In genomic region chr17:79269620-79270019, GRCh38 we compare ENCODE assay signal across 27 cellular contexts.
"Had no signal": no experiment of that assay in that cellular context is flagged by ENCODE, and none has a peak within 500 bp of the region (broad histone marks: within the 10 kb centered on the region; RNA-seq: fewer than 3 reads in every experiment).

No MANE protein-coding gene starts in this region.

- ATAC-seq: activated T-cell treated with anti-CD3 and anti-CD28 coated beads, Interleukin-2, amount 50 U/mL, for 4 hours; K562; SK-N-SH treated with all-trans-retinoic acid at 6 μM for 48 hours; T-helper 17 cell had no signal

- H3K27ac Mint-ChIP-seq: activated B cell treated with CpG ODN at 0.5 μM for 24 hours; activated CD4-positive, alpha-beta memory T cell treated with anti-CD3 and anti-CD28 coated beads for 36 hours; activated CD4-positive, alpha-beta T cell treated with anti-CD3 and anti-CD28 coated beads, Interleukin-2, amount 10 ng/mL, durations not matched to agents 7 days and 5 days; activated naive CD8-positive, alpha-beta T cell; T-helper 17 cell had no signal

- H3K9me3 ChIP-seq: Peyer's patch, SJCRH30 had no signal

- H3K4me3 ChIP-seq: cardiac muscle cell, K562, Peyer's patch, SJCRH30 had no signal

- H3K4me1 Mint-ChIP-seq: activated B cell treated with CpG ODN at 0.5 μM for 24 hours; activated CD4-positive, alpha-beta T cell treated with anti-CD3 and anti-CD28 coated beads, Interleukin-2, amount 10 ng/mL, durations not matched to agents 7 days and 5 days; T-helper 17 cell had no signal

- H3K36me3 Mint-ChIP-seq: activated CD4-positive, alpha-beta memory T cell treated with anti-CD3 and anti-CD28 coated beads for 36 hours; activated naive CD8-positive, alpha-beta T cell had no signal

- H3K4me1 ChIP-seq: Peyer's patch, SJCRH30 had no signal

- H3K4me3 Mint-ChIP-seq: activated B cell treated with CpG ODN at 0.5 μM for 24 hours; activated CD4-positive, alpha-beta memory T cell treated with anti-CD3 and anti-CD28 coated beads for 36 hours; activated CD4-positive, alpha-beta T cell treated with anti-CD3 and anti-CD28 coated beads, Interleukin-2, amount 10 ng/mL, durations not matched to agents 7 days and 5 days; activated naive CD8-positive, alpha-beta T cell; activated T-cell treated with anti-CD3 and anti-CD28 coated beads, Interleukin-2, amount 50 U/mL, for 4 hours; T-helper 17 cell had no signal

- H3K27ac ChIP-seq: brain microvascular endothelial cell, cardiac muscle cell, Peyer's patch, RWPE1, SJCRH30 had no signal

- H3K36me3 ChIP-seq: brain microvascular endothelial cell, cardiac muscle cell, Peyer's patch, SJCRH30 had no signal

- DNase-seq: activated B cell treated with CpG ODN at 0.5 μM for 24 hours; activated CD4-positive, alpha-beta memory T cell treated with anti-CD3 and anti-CD28 coated beads for 36 hours; activated CD4-positive, alpha-beta T cell treated with anti-CD3 and anti-CD28 coated beads, Interleukin-2, amount 10 ng/mL, durations not matched to agents 7 days and 5 days; activated CD8-positive, alpha-beta memory T cell treated with anti-CD3 and anti-CD28 coated beads for 24 hours; activated effector memory CD4-positive, alpha-beta T cell treated with anti-CD3 and anti-CD28 coated beads, Interleukin-2, amount 50 U/mL, for 16 hours; activated naive CD4-positive, alpha-beta T cell treated with Interleukin-2 at 50 U/mL for 16 hours; activated T-cell treated with anti-CD3 and anti-CD28 coated beads, Interleukin-2, amount 50 U/mL, for 4 hours; amygdala; brain microvascular endothelial cell; cerebellar nuclear complex; Karpas-422; MM.1S; NCI-H1105; NCI-H1930; NCI-H2107; NCI-H510A treated with DMSO at 0.1 percent for 48 hours; Peyer's patch; Right ventricle myocardium superior; SJCRH30; SW 1271; T-helper 17 cell; T-helper 9 cell had no signal

- H3K9me3 Mint-ChIP-seq: activated B cell treated with CpG ODN at 0.5 μM for 24 hours; activated CD4-positive, alpha-beta memory T cell treated with anti-CD3 and anti-CD28 coated beads for 36 hours; activated CD4-positive, alpha-beta T cell treated with anti-CD3 and anti-CD28 coated beads, Interleukin-2, amount 10 ng/mL, durations not matched to agents 7 days and 5 days; activated T-cell treated with anti-CD3 and anti-CD28 coated beads, Interleukin-2, amount 50 U/mL, for 4 hours had no signal

- H3K27me3 ChIP-seq: brain microvascular endothelial cell, cardiac muscle cell, Peyer's patch had no signal
